ENCODE assay signal across 1 cellular context in genomic region chr2:42995752-42996422, GRCh38.
TF ChIP-seq lines count a peak whose summit lies in the region.

No MANE protein-coding gene starts in this region.

TF ChIP-seq in SK-N-SH, 30 proteins besides CTCF, POLR2A, EP300 and RAD21:
- TF ChIP-seq REST (IDR thresholded peaks at IDR 0.05; ENCODE audit: low read depth, low read length) (no peak), GABPA (IDR thresholded peaks at IDR 0.05; ENCODE audit: low read depth) (no peak), NFIC (IDR thresholded peaks at IDR 0.05; ENCODE audit: borderline replicate concordance) (no peak), SIN3A (IDR thresholded peaks at IDR 0.05; ENCODE audit: borderline replicate concordance, low read depth, low read length) (no peak), MEF2A (IDR thresholded peaks at IDR 0.05; ENCODE audit: borderline replicate concordance, low read depth) (no peak), GATA2 (CRISPR knock-in tag; IDR thresholded peaks at IDR 0.05) (no peak), PBX3 (IDR thresholded peaks at IDR 0.05) (no peak), FOXJ3 (CRISPR knock-in tag; IDR thresholded peaks at IDR 0.05) (no peak), FOSL2 (IDR thresholded peaks at IDR 0.05; ENCODE audit: borderline replicate concordance, low read depth) (no peak), EZH2phosphoT487 (IDR thresholded peaks at IDR 0.05; ENCODE audit: borderline replicate concordance, low read depth) (no peak), MXI1 (IDR thresholded peaks at IDR 0.05; ENCODE audit: low read depth, low read length) (no peak), MAX (IDR thresholded peaks at IDR 0.05; ENCODE audit: low read depth) (no peak), YY1 (IDR thresholded peaks at IDR 0.05; ENCODE audit: low read depth) (no peak), CHD2 (IDR thresholded peaks at IDR 0.05; ENCODE audit: low read length, partially characterized antibody) (no peak)
